In genomic region chr11:33049565-33050408, GRCh38 we compare ENCODE assay signal across 1 cellular context.
A peak's percentile ranks its signal among the peaks of the same experiment; 100 is the strongest.
TF ChIP-seq lines count a peak whose summit lies in the region.
"Not testable (repeated sequence)": the region's sequence is repeated elsewhere in the genome, so short reads cannot be mapped to it uniquely, and the experiment has no call there.

No MANE protein-coding gene starts in this region.

TF ChIP-seq in HepG2, 621 proteins besides CTCF, POLR2A, EP300 and RAD21:
- TF ChIP-seq SOX13 (IDR thresholded peaks at IDR 0.05) = not testable (repeated sequence)
- TF ChIP-seq SOX13 (CRISPR knock-in tag; conservative IDR thresholded peaks at IDR 0.05 in 1 of 2, IDR thresholded peaks at IDR 0.05 in 1 of 2) = 0 out of 4 replicates have a peak, but pooled peaks of 1 of the 2 experiments have one; percentile 41
